8 cellular contexts compared by ENCODE assay signal in genomic region chr17:75033346-75034235, GRCh38. TPM values are rescaled to one million over a fixed set of nuclear protein-coding genes. Genes with fewer than 3 reads are reported as not detected.
A peak's percentile ranks its signal among the peaks of the same experiment; 100 is the strongest.
DNase-seq lines count a peak whose midpoint lies in the region; ATAC-seq, FAIRE-seq and TF ChIP-seq lines count a peak whose summit lies in the region.

No MANE protein-coding gene starts in this region.

- H3K9me3 ChIP-seq in H1 (ENCODE audit: insufficient read depth in 2 of 2, low read depth in 1 of 2, low read length in 1 of 2) = peaks cover 6 to 8% of the 10 kb centered on the region in 2 experiments

- H2BK20ac ChIP-seq in H1 (ENCODE audit: low read length) = no peak overlapping the region

- H3K79me2 ChIP-seq in H1 (ENCODE audit: control insufficient read depth in 1 of 2, insufficient read depth in 2 of 2, low read length in 2 of 2) = no peaks in the 10 kb centered on the region

- H2BK12ac ChIP-seq in H1 (ENCODE audit: low read depth, low read length) = no peak overlapping the region

- H3K36me3 Mint-ChIP-seq in memory B cell = no peaks in the 10 kb centered on the region

- H3K4me2 ChIP-seq in H1 (ENCODE audit: insufficient read depth in 1 of 2, low read depth in 2 of 2, low read length in 2 of 2) = peak overlapping the region; percentile 42 to 72

- H4K20me1 ChIP-seq in H1 (replicated peaks in 1 of 2; ENCODE audit: control insufficient read depth in 1 of 2, insufficient read depth in 2 of 2, low read length in 2 of 2) = no peaks in the 10 kb centered on the region

- no peak overlapping the region for H2AK5ac ChIP-seq in H1 (ENCODE audit: low read depth, low read length)

- H3K18ac ChIP-seq in H1 (ENCODE audit: extremely low read depth, low read length) = peak overlapping the region; percentile 65

- no peak for TF ChIP-seq CTCF in H1 (IDR thresholded peaks at IDR 0.05; ENCODE audit: control extremely low read depth in 1 of 3, insufficient read depth in 1 of 3, low read depth in 1 of 3, low read length in 3 of 3)

- H2BK5ac ChIP-seq in H1 (ENCODE audit: low read depth, low read length) = no peak overlapping the region

- peak overlapping the region; percentile 82 to 98 (median 95) for H3K4me3 ChIP-seq in H1 (ENCODE audit: extremely low read depth in 1 of 4, insufficient read depth in 2 of 4, low read depth in 3 of 4, low read length in 4 of 4)

- H3K79me1 ChIP-seq in H1 (ENCODE audit: low read depth, low read length) = no peaks in the 10 kb centered on the region

- TF ChIP-seq POLR2A in H1 (IDR thresholded peaks at IDR 0.05; ENCODE audit: control extremely low read depth in 1 of 2, low read depth in 2 of 2, low read length in 2 of 2) = no peak

- peak overlapping the region; percentile 94 for H3K4me3 Mint-ChIP-seq in memory B cell

- peak overlapping the region; percentile 85; the same call in 1 of the 2 replicates for H4K8ac ChIP-seq in H1 (ENCODE audit: extremely low read depth, insufficient read depth, low read length)

- DNase-seq in AG20443 (ENCODE audit: low spot score) (peak; percentile 85), HTR-8/SVneo (ENCODE audit: insufficient read length, low spot score) (peak; percentile 94), NOMO-1 treated with DMSO at 0.1 percent for 48 hours (lab: John Stamatoyannopoulos, UW; ENCODE audit: unreplicated experiment) (peak; percentile 50), H1 (ENCODE audit: low read depth in 1 of 2, low spot score in 2 of 2) (peak; percentile 87 to 100), memory B cell (ENCODE audit: low spot score in 2 of 2) (peak; percentile 71 to 89)
- DNase-seq in activated CD8-positive, alpha-beta memory T cell treated with anti-CD3 and anti-CD28 coated beads, Interleukin-2, amount 50 U/mL, for 1 hour (ENCODE audit: extremely low read depth) = peak; percentile 48
- DNase-seq in stimulated activated CD4-positive, alpha-beta T cell treated with anti-CD3 and anti-CD28 coated beads, TNF-alpha, amount 100 ng/mL, for 24 hours (ENCODE audit: low read depth in 3 of 3) = peak; percentile 90 to 96 (median 91)

- no peak overlapping the region for H3K14ac ChIP-seq in H1 (ENCODE audit: insufficient read length)

- H3K23me2 ChIP-seq in H1 (ENCODE audit: low read depth, low read length) = no peaks in the 10 kb centered on the region

- CTCF ChIA-PET in H1 (lab: Charles Lee; ENCODE audit: partially characterized antibody) = interaction anchor here (0.9 to 3.4 kb wide), 9 partner anchors 8 to 75 kb away, joined by 3 to 28 read pairs (median 7); partner anchors contain the start of gene MRPL58

- ATAC-seq in GM19463 (IDR thresholded peaks at IDR 0.05; ENCODE audit: unreplicated experiment) (peak; percentile 42), memory B cell (ENCODE audit: low read depth) (peak; percentile 40)

- H3K36me3 ChIP-seq in H1 (ENCODE audit: control insufficient read depth in 2 of 4, insufficient read depth in 4 of 4, low read length in 3 of 4) = peaks cover 0 to 5% (median 2%) of the 10 kb centered on the region in 4 experiments; a peak in 2 of 8 replicates

- peaks cover 26% of the 10 kb centered on the region for H3K4me1 Mint-ChIP-seq in memory B cell

- no peak overlapping the region for H2BK120ac ChIP-seq in H1 (replicated peaks; ENCODE audit: low read depth, low read length)

- H3K27me3 Mint-ChIP-seq in memory B cell = no peaks in the 10 kb centered on the region

- no peak overlapping the region; the same call in 1 of the 2 replicates for H2BK15ac ChIP-seq in H1 (ENCODE audit: low read length)

- peak overlapping the region; percentile 44 to 97 (median 95); a peak in 6 of 7 replicates for H3K9ac ChIP-seq in H1 (replicated peaks in 1 of 4; ENCODE audit: extremely low read depth in 1 of 4, low read depth in 3 of 4, low read length in 3 of 4)

- no peak for TF ChIP-seq EP300 in H1 (IDR thresholded peaks at IDR 0.05; ENCODE audit: borderline replicate concordance in 1 of 2, low read depth in 2 of 2, low read length in 2 of 2)

- peak overlapping the region; percentile 93 for H2AFZ ChIP-seq in H1 (ENCODE audit: low read length)

- TF ChIP-seq RAD21 in H1 (IDR thresholded peaks at IDR 0.05 in 1 of 2, conservative IDR thresholded peaks at IDR 0.05 in 1 of 2; ENCODE audit: low read depth in 2 of 2, low read length in 2 of 2) = no peak; a peak in 1 of 4 replicates

- H3K23ac ChIP-seq in H1 (ENCODE audit: insufficient read length) = no peak overlapping the region

- FAIRE-seq in HTR-8/SVneo (lab: Jason Lieb, UNC) (peak; percentile 95), H1 (lab: Jason Lieb, UNC) (peak; percentile 76)

- peak overlapping the region; percentile 34 for H4K91ac ChIP-seq in H1 (replicated peaks; ENCODE audit: insufficient read length, low read length)

- peaks cover 3 to 10% (median 7%) of the 10 kb centered on the region in 4 experiments; a peak in 5 of 7 replicates for H3K4me1 ChIP-seq in H1 (replicated peaks in 1 of 4; ENCODE audit: control insufficient read depth in 3 of 4, insufficient read depth in 4 of 4, low read length in 3 of 4)

- POLR2A ChIA-PET in H1 (lab: Charles Lee; ENCODE audit: partially characterized antibody) = interaction anchor here (0.8 to 3.7 kb wide), 9 partner anchors 9 to 156 kb away, joined by 3 to 63 read pairs (median 4); partner anchors contain the start of gene MRPL58

- H3K27ac ChIP-seq in H1 (ENCODE audit: low read depth, low read length) = peak overlapping the region; percentile 41; the same call in 1 of the 2 replicates

- 1% methylated on average over 35 of the region's 36 CpGs; no CpG with 5 or more reads in 1 of the 2 experiments for WGBS in H1 (ENCODE audit: extremely low coverage in 1 of 2, insufficient coverage in 1 of 2, insufficient read length in 1 of 2, insufficient replicate concordance in 2 of 2, low coverage in 1 of 2, low lambda C conversion rate in 2 of 2, missing lambda C conversion rate in 1 of 2), 2 experiments

- H3K27ac Mint-ChIP-seq in memory B cell = peak overlapping the region; percentile 97

- no peaks in the 10 kb centered on the region for H3K27me3 ChIP-seq in H1 (replicated peaks in 1 of 4; ENCODE audit: control insufficient read depth in 3 of 4, extremely low read depth in 1 of 4, insufficient read depth in 3 of 4, low read length in 3 of 4)

- no peak overlapping the region for H4K5ac ChIP-seq in H1 (ENCODE audit: insufficient read length, low read depth, low read length)

- H3K4ac ChIP-seq in H1 (replicated peaks; ENCODE audit: insufficient read length, low read depth, low read length) = peak overlapping the region; percentile 61

- H3K56ac ChIP-seq in H1 (replicated peaks; ENCODE audit: insufficient read length, low read depth, low read length) = peak overlapping the region; percentile 42

- H3K9me3 Mint-ChIP-seq in memory B cell = peaks cover 3% of the 10 kb centered on the region

RNA-seq across cellular contexts. Expression of gene ATP5PD, which starts 13.2 kb away (rescaled TPM):
- total RNA-seq in H1 (2021; fragmentation: NEBNext Ultra II Directional; extraction: Animal tissue kit (Norgen Biotek cat#: 25700)) = 326 and 335 TPM in 2 replicates
- 254 and 407 TPM in 2 replicates for polyA plus RNA-seq in H1 (2011; rRNA removed)
- polyA plus RNA-seq in H1 (2011; cell fraction: cytosol; rRNA removed) = 359 TPM
- 101 TPM for polyA plus RNA-seq in H1 (2011; cell fraction: nucleus; rRNA removed)
- 445 to 644 TPM (median 486 TPM) in 4 replicates for polyA plus RNA-seq in H1 (2012, experiment 1 of 2)
- polyA plus RNA-seq in H1 (2012, experiment 2 of 2) = 293 TPM
- polyA plus RNA-seq in H1 (2013, experiment 1 of 2) = 532 TPM
- polyA plus RNA-seq in H1 (2013, experiment 2 of 2) = 533 TPM
- 160 and 164 TPM in 2 replicates for polyA minus RNA-seq in H1 (2011; rRNA and poly(A)+ RNA removed)
- polyA minus RNA-seq in H1 (2011; cell fraction: cytosol; rRNA and poly(A)+ RNA removed) = 92.8 TPM
- polyA minus RNA-seq in H1 (2011; cell fraction: nucleus; rRNA and poly(A)+ RNA removed) = 69.1 TPM

RNA-seq across cellular contexts. Expression of gene KCTD2, which starts 13.4 kb away (rescaled TPM):
- 33.7 and 34.1 TPM in 2 replicates for total RNA-seq in H1 (2021; fragmentation: NEBNext Ultra II Directional; extraction: Animal tissue kit (Norgen Biotek cat#: 25700))
- 32.6 and 36.8 TPM in 2 replicates for polyA plus RNA-seq in H1 (2011; rRNA removed)
- polyA plus RNA-seq in H1 (2011; cell fraction: cytosol; rRNA removed) = 34.2 TPM
- 34.2 TPM for polyA plus RNA-seq in H1 (2011; cell fraction: nucleus; rRNA removed)
- 28.4 to 33.2 TPM (median 30.1 TPM) in 4 replicates for polyA plus RNA-seq in H1 (2012, experiment 1 of 2)
- 27.2 TPM for polyA plus RNA-seq in H1 (2012, experiment 2 of 2)
- 19.6 TPM for polyA plus RNA-seq in H1 (2013, experiment 1 of 2)
- 19.1 TPM for polyA plus RNA-seq in H1 (2013, experiment 2 of 2)
- polyA minus RNA-seq in H1 (2011; rRNA and poly(A)+ RNA removed) = 40.0 and 40.9 TPM in 2 replicates
- 16.6 TPM for polyA minus RNA-seq in H1 (2011; cell fraction: cytosol; rRNA and poly(A)+ RNA removed)
- polyA minus RNA-seq in H1 (2011; cell fraction: nucleus; rRNA and poly(A)+ RNA removed) = 13.5 TPM

RNA-seq across cellular contexts. Expression of gene MRPL58, which starts 21.1 kb away (rescaled TPM):
- total RNA-seq in H1 (2021; fragmentation: NEBNext Ultra II Directional; extraction: Animal tissue kit (Norgen Biotek cat#: 25700)) = 48.5 and 49.1 TPM in 2 replicates
- polyA plus RNA-seq in H1 (2011; rRNA removed) = 43.2 and 43.6 TPM in 2 replicates
- 73.0 TPM for polyA plus RNA-seq in H1 (2011; cell fraction: cytosol; rRNA removed)
- 28.6 TPM for polyA plus RNA-seq in H1 (2011; cell fraction: nucleus; rRNA removed)
- 34.5 to 60.5 TPM (median 52.3 TPM) in 4 replicates for polyA plus RNA-seq in H1 (2012, experiment 1 of 2)
- 70.9 TPM for polyA plus RNA-seq in H1 (2012, experiment 2 of 2)
- 43.0 TPM for polyA plus RNA-seq in H1 (2013, experiment 1 of 2)
- polyA plus RNA-seq in H1 (2013, experiment 2 of 2) = 40.8 TPM
- 16.1 and 20.3 TPM in 2 replicates for polyA minus RNA-seq in H1 (2011; rRNA and poly(A)+ RNA removed)
- 14.9 TPM for polyA minus RNA-seq in H1 (2011; cell fraction: cytosol; rRNA and poly(A)+ RNA removed)
- polyA minus RNA-seq in H1 (2011; cell fraction: nucleus; rRNA and poly(A)+ RNA removed) = 21.0 TPM

RNA-seq across cellular contexts. Expression of gene CDR2L, which starts 46.2 kb away (rescaled TPM):
- total RNA-seq in H1 (2021; fragmentation: NEBNext Ultra II Directional; extraction: Animal tissue kit (Norgen Biotek cat#: 25700)) = 38.1 and 40.5 TPM in 2 replicates
- 20.4 and 26.8 TPM in 2 replicates for polyA plus RNA-seq in H1 (2011; rRNA removed)
- 18.7 TPM for polyA plus RNA-seq in H1 (2011; cell fraction: cytosol; rRNA removed)
- polyA plus RNA-seq in H1 (2011; cell fraction: nucleus; rRNA removed) = 23.7 TPM
- 20.6 to 28.4 TPM (median 25.9 TPM) in 4 replicates for polyA plus RNA-seq in H1 (2012, experiment 1 of 2)
- polyA plus RNA-seq in H1 (2012, experiment 2 of 2) = 25.8 TPM
- polyA plus RNA-seq in H1 (2013, experiment 1 of 2) = 20.0 TPM
- polyA plus RNA-seq in H1 (2013, experiment 2 of 2) = 19.3 TPM
- 8.6 and 12.3 TPM in 2 replicates for polyA minus RNA-seq in H1 (2011; rRNA and poly(A)+ RNA removed)
- 16.4 TPM for polyA minus RNA-seq in H1 (2011; cell fraction: cytosol; rRNA and poly(A)+ RNA removed)
- polyA minus RNA-seq in H1 (2011; cell fraction: nucleus; rRNA and poly(A)+ RNA removed) = 10.2 TPM

RNA-seq across cellular contexts. Expression of gene SLC16A5, which starts 54.2 kb away (rescaled TPM):
- 16.6 and 17.1 TPM in 2 replicates for total RNA-seq in H1 (2021; fragmentation: NEBNext Ultra II Directional; extraction: Animal tissue kit (Norgen Biotek cat#: 25700))
- 34.7 and 54.8 TPM in 2 replicates for polyA plus RNA-seq in H1 (2011; rRNA removed)
- polyA plus RNA-seq in H1 (2011; cell fraction: cytosol; rRNA removed) = 28.9 TPM
- polyA plus RNA-seq in H1 (2011; cell fraction: nucleus; rRNA removed) = 82.9 TPM
- polyA plus RNA-seq in H1 (2012, experiment 1 of 2) = 14.3 to 26.5 TPM (median 20.8 TPM) in 4 replicates
- 12.9 TPM for polyA plus RNA-seq in H1 (2012, experiment 2 of 2)
- polyA plus RNA-seq in H1 (2013, experiment 1 of 2) = 22.7 TPM
- 21.6 TPM for polyA plus RNA-seq in H1 (2013, experiment 2 of 2)
- 15.2 and 17.8 TPM in 2 replicates for polyA minus RNA-seq in H1 (2011; rRNA and poly(A)+ RNA removed)
- 11.3 TPM for polyA minus RNA-seq in H1 (2011; cell fraction: cytosol; rRNA and poly(A)+ RNA removed)
- 24.1 TPM for polyA minus RNA-seq in H1 (2011; cell fraction: nucleus; rRNA and poly(A)+ RNA removed)

Comparison
In these comparisons a context has a peak if more than half of its experiments do, and no peak if none do; other contexts are left out.
1. Peak in every context shown above with its lines: DNase-seq, ATAC-seq, H3K4me3 ChIP-seq and H3K27ac ChIP-seq.